Comparison of ENCODE assay signal across 8 cellular contexts in the genomic region with DNA sequence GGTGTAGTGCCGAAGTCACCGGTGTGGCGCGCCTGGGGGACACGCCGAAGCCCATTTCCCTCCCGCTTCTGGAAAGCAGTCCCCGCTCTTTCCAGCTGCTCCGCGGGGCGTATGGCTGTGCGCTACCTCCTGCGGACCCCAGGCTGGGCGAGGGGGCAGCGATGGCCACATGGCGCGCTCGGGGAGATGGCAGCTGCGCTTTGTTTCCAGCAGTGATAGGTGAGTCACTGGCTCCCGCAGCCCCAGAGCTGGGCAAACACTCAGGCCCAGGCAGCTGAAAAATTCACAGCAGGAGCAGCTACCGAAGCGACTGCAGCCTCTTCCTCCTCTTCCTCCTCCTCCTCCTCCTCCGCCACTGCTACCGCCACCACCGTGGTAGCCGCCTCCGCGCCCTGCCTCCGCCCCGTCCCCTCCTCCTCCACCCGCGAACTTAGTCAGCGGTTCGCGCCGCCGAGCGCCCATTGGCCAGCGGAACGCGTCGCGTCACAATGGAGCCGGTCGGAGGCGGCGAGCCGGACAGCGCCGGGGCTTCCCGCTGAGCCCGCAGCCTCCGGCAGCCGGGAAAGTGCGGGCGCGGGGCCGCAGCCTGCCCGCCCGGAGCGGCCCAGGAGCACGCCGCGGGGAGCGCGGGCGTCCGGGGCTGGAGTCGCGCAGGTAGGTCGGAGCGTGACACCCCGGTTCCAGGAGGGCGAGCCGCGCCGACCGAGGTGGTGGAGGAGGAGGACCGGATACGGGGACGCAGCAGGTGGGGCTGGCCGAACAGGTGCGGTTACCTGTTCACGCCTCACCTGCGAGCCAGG. TPM values are rescaled to one million over a fixed set of nuclear protein-coding genes. Genes with fewer than 3 reads are reported as not detected.
DNase-seq lines count a peak whose midpoint lies in the region; ATAC-seq and TF ChIP-seq lines count a peak whose summit lies in the region.

Gene LRRC8B (plus strand): TSS at position 461 of the 800 bp plus-strand sequence. CDS start 57,822 bp downstream, outside the sequence.

- intact Hi-C loops in Panc1 (cut with micrococcal nuclease; ENCODE audit: unreplicated experiment) (no loop called here), esophagus squamous epithelium (cut with DNase I) (loop anchor here (10.0 kb wide), 1 partner anchor 70 kb away; no protein-coding TSS in a partner anchor)

- TF ChIP-seq POLR2A in esophagus squamous epithelium (IDR thresholded peaks at IDR 0.05) = peak in 2 of 4 donors; percentile 46 to 88

- H3K4me3 ChIP-seq in HUES6 (ENCODE audit: low read depth, low read length) = peak within 1 kb of the TSS; percentile 93
- H3K4me3 ChIP-seq in Panc1 (ENCODE audit: low read depth in 2 of 2, low read length in 2 of 2) = peak within 1 kb of the TSS; percentile 88 to 96
- H3K4me3 ChIP-seq in esophagus squamous epithelium = peak within 1 kb of the TSS; percentile 75 to 100 (median 96)

- DNase-seq in DMS 273 (lab: John Stamatoyannopoulos, UW; ENCODE audit: unreplicated experiment) (peak; percentile 95), Panc1 (ENCODE audit: low read depth, low spot score) (no peak), esophagus squamous epithelium (lab: John Stamatoyannopoulos, UW) (peak; percentile 48), myocyte (ENCODE audit: low read depth) (peak; percentile 89)
- peak; percentile 93 to 94 for DNase-seq in activated T-cell treated with anti-CD3 and anti-CD28 coated beads, Interleukin-2, amount 50 U/mL, for 72 hours
- DNase-seq in stimulated activated CD8-positive, alpha-beta memory T cell treated with anti-CD3 and anti-CD28 coated beads, Interleukin-7, amount 100 ng/mL, for 4 hours (ENCODE audit: low read depth in 2 of 2) = peak; percentile 91 to 93

- in situ Hi-C loops in Panc1 (cut with HindIII; ENCODE audit: low pct_unique_long_range_greater_than_20kb, low sequenced_read_pairs) = no loop called here

- peaks cover 27% of the 10 kb centered on the region for H3K4me1 Mint-ChIP-seq in activated T-cell treated with anti-CD3 and anti-CD28 coated beads, Interleukin-2, amount 50 U/mL, for 72 hours (ENCODE audit: low read depth)

- 0 to 2% methylated on average over 9 to 11 of the region's 85 CpGs for WGBS in esophagus squamous epithelium, 2 donors

- peaks cover 2 to 5% of the 10 kb centered on the region in 2 donors for H3K9me3 Mint-ChIP-seq in activated T-cell treated with anti-CD3 and anti-CD28 coated beads, Interleukin-2, amount 50 U/mL, for 72 hours

- H3K36me3 ChIP-seq in HUES6 (ENCODE audit: control insufficient read depth, insufficient read depth, low read length) = no peaks in the 10 kb centered on the region
- H3K36me3 ChIP-seq in Panc1 (ENCODE audit: control insufficient read depth, insufficient read depth, low read length) = no peaks in the 10 kb centered on the region
- H3K36me3 ChIP-seq in esophagus squamous epithelium = no peaks in the 10 kb centered on the region

- no peaks in the 10 kb centered on the region for H3K27me3 Mint-ChIP-seq in activated T-cell treated with anti-CD3 and anti-CD28 coated beads, Interleukin-2, amount 50 U/mL, for 72 hours (ENCODE audit: low read depth)

- H3K36me3 Mint-ChIP-seq in activated T-cell treated with anti-CD3 and anti-CD28 coated beads, Interleukin-2, amount 50 U/mL, for 72 hours (ENCODE audit: insufficient read depth in 2 of 2) = peaks cover 10 to 22% of the 10 kb centered on the region in 2 donors

- H3K27ac ChIP-seq in HUES6 (ENCODE audit: low read depth, low read length) (peak within 1 kb of the TSS; percentile 81), Panc1 (ENCODE audit: low read length) (peak within 1 kb of the TSS; percentile 96), esophagus squamous epithelium (peak within 1 kb of the TSS; percentile 90 to 98 (median 94))

- TF ChIP-seq CTCF in Panc1 (IDR thresholded peaks at IDR 0.05) = no peak
- no peak for TF ChIP-seq CTCF in esophagus squamous epithelium (IDR thresholded peaks at IDR 0.05)

- POLR2A ChIA-PET in Panc1 (lab: Charles Lee) = interaction anchor here (0.6 kb wide), 1 partner anchor 113 kb away, joined by 3 read pairs; no protein-coding TSS in a partner anchor

- H3K27ac Mint-ChIP-seq in activated T-cell treated with anti-CD3 and anti-CD28 coated beads, Interleukin-2, amount 50 U/mL, for 72 hours = peak within 1 kb of the TSS; percentile 89

- peak; percentile 85 for ATAC-seq in GM21423 (IDR thresholded peaks at IDR 0.05; ENCODE audit: unreplicated experiment)
- ATAC-seq in Panc1 = peak; percentile 98
- ATAC-seq in activated T-cell treated with anti-CD3 and anti-CD28 coated beads, Interleukin-2, amount 50 U/mL, for 72 hours (replicated peaks in 1 of 2) = peak; percentile 80 to 81

- H3K9ac ChIP-seq in HUES6 (ENCODE audit: low read length) = peak within 1 kb of the TSS; percentile 94

- no peaks in the 10 kb centered on the region for H3K27me3 ChIP-seq in HUES6 (ENCODE audit: control insufficient read depth, insufficient read depth, low read length)
- H3K27me3 ChIP-seq in Panc1 (ENCODE audit: control insufficient read depth, insufficient read depth, low read length) = no peaks in the 10 kb centered on the region
- H3K27me3 ChIP-seq in esophagus squamous epithelium = no peaks in the 10 kb centered on the region

- BruUV-seq in Panc1 (replicated peaks; lab: Mats Ljungman, UMichigan) = no TSS peak

- H3K9me3 ChIP-seq in HUES6 (ENCODE audit: control insufficient read depth, insufficient read depth, low read depth, low read length) (no peaks in the 10 kb centered on the region), Panc1 (ENCODE audit: control insufficient read depth, insufficient read depth, low read depth, low read length) (no peaks in the 10 kb centered on the region), esophagus squamous epithelium (no peaks in the 10 kb centered on the region)

- CTCF ChIA-PET in Panc1 (lab: Charles Lee) = no interaction called here

- peaks cover 28% of the 10 kb centered on the region for H3K4me1 ChIP-seq in HUES6 (ENCODE audit: control insufficient read depth, insufficient read depth, low read length)
- peaks cover 26% of the 10 kb centered on the region for H3K4me1 ChIP-seq in Panc1 (ENCODE audit: control insufficient read depth, insufficient read depth, low read length)
- H3K4me1 ChIP-seq in esophagus squamous epithelium = peaks cover 4 to 40% (median 19%) of the 10 kb centered on the region in 3 donors

- no peak within 1 kb of the TSS for H3K4me3 Mint-ChIP-seq in activated T-cell treated with anti-CD3 and anti-CD28 coated beads, Interleukin-2, amount 50 U/mL, for 72 hours

RNA-seq across cellular contexts. Expression of gene LRRC8B, which starts in this region (rescaled TPM):
- total RNA-seq in Panc1 (2021; ENCODE audit: unreplicated experiment) = 27.3 TPM
- 9.8 TPM for polyA plus RNA-seq in Panc1 (2012; ENCODE audit: insufficient read length)
- total RNA-seq in activated T-cell treated with anti-CD3 and anti-CD28 coated beads, Interleukin-2, amount 50 U/mL, for 72 hours = 10 to 100 TPM; 33.8 to 38.9 TPM
- total RNA-seq in esophagus squamous epithelium = 10 to 100 TPM in 1 of 4 donors, 1 to 10 TPM in 3; 8.7 to 19.5 (median 9.2) TPM
- total RNA-seq in myocyte = 11.6 and 14.8 TPM in 2 replicates
- polyA plus RNA-seq in myocyte (2012) = 2.6 TPM
